Comparison of ENCODE assay signal across 1 cellular context in the genomic region with DNA sequence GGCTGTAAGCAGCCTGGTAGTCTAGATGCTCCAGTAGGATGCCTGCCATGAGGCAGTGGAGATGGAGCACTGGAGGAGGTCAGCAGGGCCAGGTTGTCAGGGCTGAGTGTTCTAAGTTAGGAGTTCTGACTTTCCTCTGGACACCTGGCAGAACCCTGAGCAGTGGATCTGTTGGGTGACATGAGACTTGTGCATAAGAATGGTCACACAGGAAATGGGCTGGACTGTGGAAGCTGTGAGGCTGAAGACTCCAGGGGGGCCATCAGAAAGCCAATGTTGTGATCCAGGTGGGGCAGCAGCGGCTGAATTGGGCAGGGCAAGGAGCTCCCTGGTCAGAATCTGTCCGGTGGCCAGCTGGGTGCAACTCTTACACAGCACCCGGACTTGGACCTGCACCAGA.
TF ChIP-seq lines count a peak whose summit lies in the region.

No MANE protein-coding gene starts in this region.

TF ChIP-seq in HepG2, 621 proteins besides CTCF, POLR2A, EP300 and RAD21 (continued from another document):
- no peak for TF ChIP-seq SNAPC4 (CRISPR knock-in tag; IDR thresholded peaks at IDR 0.05)
- no peak for TF ChIP-seq ZNF335 (CRISPR knock-in tag; IDR thresholded peaks at IDR 0.05)
- TF ChIP-seq ZNF326 (CRISPR knock-in tag; IDR thresholded peaks at IDR 0.05; ENCODE audit: borderline replicate concordance): no peak
- TF ChIP-seq CCDC6 (CRISPR knock-in tag; IDR thresholded peaks at IDR 0.05): no peak
- TF ChIP-seq MED1 (CRISPR knock-in tag; IDR thresholded peaks at IDR 0.05): no peak
- no peak for TF ChIP-seq ZNF337 (CRISPR knock-in tag; IDR thresholded peaks at IDR 0.05; ENCODE audit: borderline replicate concordance, low read depth)
- TF ChIP-seq SP140L (CRISPR knock-in tag; IDR thresholded peaks at IDR 0.05; ENCODE audit: borderline replicate concordance): no peak
- no peak for TF ChIP-seq ZNF530 (CRISPR knock-in tag; IDR thresholded peaks at IDR 0.05; ENCODE audit: low read depth)
- no peak for TF ChIP-seq ZNF451 (CRISPR knock-in tag; IDR thresholded peaks at IDR 0.05)
- no peak for TF ChIP-seq SOX13 (IDR thresholded peaks at IDR 0.05)
- TF ChIP-seq SOX13 (CRISPR knock-in tag; conservative IDR thresholded peaks at IDR 0.05 in 1 of 2, IDR thresholded peaks at IDR 0.05 in 1 of 2): no peak
- no peak for TF ChIP-seq ZHX2 (IDR thresholded peaks at IDR 0.05; ENCODE audit: low read depth)
- TF ChIP-seq ZHX2 (CRISPR knock-in tag; IDR thresholded peaks at IDR 0.05; ENCODE audit: borderline replicate concordance): no peak
- TF ChIP-seq HES4 (CRISPR knock-in tag; IDR thresholded peaks at IDR 0.05; ENCODE audit: borderline replicate concordance): peak; percentile 46; the same call in 1 of the 2 replicates
- TF ChIP-seq ZNF496 (CRISPR knock-in tag; IDR thresholded peaks at IDR 0.05; ENCODE audit: insufficient replicate concordance): no peak
- TF ChIP-seq ZNF225 (CRISPR knock-in tag; IDR thresholded peaks at IDR 0.05): 0 out of 2 replicates have a peak, but pooled peaks have one; percentile 44
- TF ChIP-seq ZNF256 (CRISPR knock-in tag; conservative IDR thresholded peaks at IDR 0.05): no peak
- no peak for TF ChIP-seq ZNF577 (CRISPR knock-in tag; IDR thresholded peaks at IDR 0.05; ENCODE audit: borderline replicate concordance, low read depth)
- no peak for TF ChIP-seq ARID3A (IDR thresholded peaks at IDR 0.05; ENCODE audit: low read depth, low read length)
- no peak for TF ChIP-seq JUNB (CRISPR knock-in tag; IDR thresholded peaks at IDR 0.05; ENCODE audit: borderline replicate concordance)
- TF ChIP-seq, protein P1, sequence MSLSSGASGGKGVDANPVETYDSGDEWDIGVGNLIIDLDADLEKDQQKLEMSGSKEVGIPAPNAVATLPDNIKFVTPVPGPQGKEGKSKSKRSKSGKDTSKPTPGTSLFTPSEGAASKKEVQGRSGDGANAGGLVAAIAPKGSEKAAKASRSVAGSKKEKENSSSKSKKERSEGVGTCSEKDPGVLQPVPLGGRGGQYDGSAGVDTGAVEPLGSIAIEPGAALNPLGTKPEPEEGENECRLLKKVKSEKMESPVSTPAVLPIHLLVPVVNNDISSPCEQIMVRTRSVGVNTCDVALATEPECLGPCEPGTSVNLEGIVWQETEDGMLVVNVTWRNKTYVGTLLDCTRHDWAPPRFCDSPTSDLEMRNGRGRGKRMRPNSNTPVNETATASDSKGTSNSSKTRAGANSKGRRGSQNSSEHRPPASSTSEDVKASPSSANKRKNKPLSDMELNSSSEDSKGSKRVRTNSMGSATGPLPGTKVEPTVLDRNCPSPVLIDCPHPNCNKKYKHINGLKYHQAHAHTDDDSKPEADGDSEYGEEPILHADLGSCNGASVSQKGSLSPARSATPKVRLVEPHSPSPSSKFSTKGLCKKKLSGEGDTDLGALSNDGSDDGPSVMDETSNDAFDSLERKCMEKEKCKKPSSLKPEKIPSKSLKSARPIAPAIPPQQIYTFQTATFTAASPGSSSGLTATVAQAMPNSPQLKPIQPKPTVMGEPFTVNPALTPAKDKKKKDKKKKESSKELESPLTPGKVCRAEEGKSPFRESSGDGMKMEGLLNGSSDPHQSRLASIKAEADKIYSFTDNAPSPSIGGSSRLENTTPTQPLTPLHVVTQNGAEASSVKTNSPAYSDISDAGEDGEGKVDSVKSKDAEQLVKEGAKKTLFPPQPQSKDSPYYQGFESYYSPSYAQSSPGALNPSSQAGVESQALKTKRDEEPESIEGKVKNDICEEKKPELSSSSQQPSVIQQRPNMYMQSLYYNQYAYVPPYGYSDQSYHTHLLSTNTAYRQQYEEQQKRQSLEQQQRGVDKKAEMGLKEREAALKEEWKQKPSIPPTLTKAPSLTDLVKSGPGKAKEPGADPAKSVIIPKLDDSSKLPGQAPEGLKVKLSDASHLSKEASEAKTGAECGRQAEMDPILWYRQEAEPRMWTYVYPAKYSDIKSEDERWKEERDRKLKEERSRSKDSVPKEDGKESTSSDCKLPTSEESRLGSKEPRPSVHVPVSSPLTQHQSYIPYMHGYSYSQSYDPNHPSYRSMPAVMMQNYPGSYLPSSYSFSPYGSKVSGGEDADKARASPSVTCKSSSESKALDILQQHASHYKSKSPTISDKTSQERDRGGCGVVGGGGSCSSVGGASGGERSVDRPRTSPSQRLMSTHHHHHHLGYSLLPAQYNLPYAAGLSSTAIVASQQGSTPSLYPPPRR (CRISPR knock-in tag; IDR thresholded peaks at IDR 0.05; ENCODE audit: borderline replicate concordance): no peak
- TF ChIP-seq ZNF605 (CRISPR knock-in tag; IDR thresholded peaks at IDR 0.05): no peak
- no peak for TF ChIP-seq HMG20A (CRISPR knock-in tag; IDR thresholded peaks at IDR 0.05; ENCODE audit: borderline replicate concordance)
- TF ChIP-seq PHF8 (CRISPR knock-in tag; IDR thresholded peaks at IDR 0.05): no peak
- TF ChIP-seq, protein P2, sequence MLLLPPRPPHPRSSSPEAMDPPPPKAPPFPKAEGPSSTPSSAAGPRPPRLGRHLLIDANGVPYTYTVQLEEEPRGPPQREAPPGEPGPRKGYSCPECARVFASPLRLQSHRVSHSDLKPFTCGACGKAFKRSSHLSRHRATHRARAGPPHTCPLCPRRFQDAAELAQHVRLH (CRISPR knock-in tag; IDR thresholded peaks at IDR 0.05; ENCODE audit: borderline replicate concordance, low read depth): no peak
- TF ChIP-seq RAD51 (IDR thresholded peaks at IDR 0.05; ENCODE audit: borderline replicate concordance): no peak
